ENCODE assay signal across 8 cellular contexts in genomic region chr11:31397239-31397834, GRCh38. TPM values are rescaled to one million over a fixed set of nuclear protein-coding genes. Genes with fewer than 3 reads are reported as not detected.
DNase-seq lines count a peak whose midpoint lies in the region; ATAC-seq and TF ChIP-seq lines count a peak whose summit lies in the region.

No MANE protein-coding gene starts in this region.

- H3K79me2 ChIP-seq in GM23338 (replicated peaks; ENCODE audit: insufficient read depth) (no peaks in the 10 kb centered on the region), osteoblast (ENCODE audit: insufficient read depth, low read length) (no peaks in the 10 kb centered on the region)

- POLR2A ChIA-PET in CD4-positive, alpha-beta memory T cell (lab: Charles Lee; ENCODE audit: partially characterized antibody), result no interaction called here

- no peak overlapping the region for H2AFZ ChIP-seq in GM23338
- H2AFZ ChIP-seq in osteoblast (ENCODE audit: low read length), result no peak overlapping the region

- no peaks in the 10 kb centered on the region for H3K9me2 ChIP-seq in GM23338 (ENCODE audit: insufficient read depth)

- H4K20me1 ChIP-seq in GM23338 (replicated peaks; ENCODE audit: insufficient read depth), result no peaks in the 10 kb centered on the region
- H4K20me1 ChIP-seq in osteoblast (ENCODE audit: insufficient read depth, low read length), result peaks cover 3% of the 10 kb centered on the region

- H3K27me3 Mint-ChIP-seq in CD4-positive, alpha-beta memory T cell, result no peaks in the 10 kb centered on the region
- no peaks in the 10 kb centered on the region for H3K27me3 Mint-ChIP-seq in GM23338 (ENCODE audit: insufficient read depth, low read depth, poor library complexity)

- no peaks in the 10 kb centered on the region for H3K9me3 ChIP-seq in CD4-positive, alpha-beta memory T cell (ENCODE audit: control insufficient read depth in 1 of 2, low read length in 2 of 2)
- H3K9me3 ChIP-seq in osteoblast (ENCODE audit: low read depth, low read length), result no peaks in the 10 kb centered on the region

- no peaks in the 10 kb centered on the region for H3F3A ChIP-seq in GM23338 (replicated peaks; ENCODE audit: low read depth)

- no peak overlapping the region for H3K4me3 Mint-ChIP-seq in CD4-positive, alpha-beta memory T cell
- no peak overlapping the region for H3K4me3 Mint-ChIP-seq in GM23338

- intact Hi-C loops in CD4-positive, alpha-beta memory T cell (cut with micrococcal nuclease), result loop anchor here (1.0 to 5.0 kb wide), 4 partner anchors 157 to 779 kb away; no protein-coding TSS in a partner anchor

- no peaks in the 10 kb centered on the region for H3K27me3 ChIP-seq in CD4-positive, alpha-beta memory T cell (ENCODE audit: insufficient read depth, low read length)
- no peaks in the 10 kb centered on the region for H3K27me3 ChIP-seq in GM23338 (ENCODE audit: insufficient read depth)
- no peaks in the 10 kb centered on the region for H3K27me3 ChIP-seq in osteoblast (ENCODE audit: insufficient read depth, low read length)

- CTCF ChIA-PET in CD4-positive, alpha-beta memory T cell (lab: Charles Lee; ENCODE audit: partially characterized antibody), result interaction anchor here (0.8 to 2.6 kb wide), 4 partner anchors 10 to 779 kb away, joined by 4 to 14 read pairs (median 8); no protein-coding TSS in a partner anchor

- TF ChIP-seq CTCF in GM23338 (conservative IDR thresholded peaks at IDR 0.05; ENCODE audit: low read depth in 2 of 2) (peak in 1 of 2 experiments; percentile 78), osteoblast (IDR thresholded peaks at IDR 0.05; ENCODE audit: extremely low read depth, low read depth, low read length) (peak; percentile 73)

- peak in 4 of 5 donors; percentile 11 to 26 (median 20) for DNase-seq in CD4-positive, alpha-beta memory T cell
- DNase-seq in GM23338 (ENCODE audit: low spot score) (peak; percentile 56), NCI-H345 treated with DMSO at 0.1 percent for 48 hours (lab: John Stamatoyannopoulos, UW; ENCODE audit: unreplicated experiment) (peak; percentile 11), dermis blood vessel endothelial cell (peak; percentile 53), osteoblast (ENCODE audit: insufficient read length, low spot score, missing footprints) (no peak), mesenteric fat pad (ENCODE audit: low spot score) (no peak), hepatic stellate cell (ENCODE audit: low spot score) (no peak)

- H3K27ac ChIP-seq in CD4-positive, alpha-beta memory T cell (ENCODE audit: low read depth, low read length), result no peak overlapping the region
- H3K27ac ChIP-seq in GM23338 (ENCODE audit: low read depth) (no peak overlapping the region), osteoblast (ENCODE audit: low read depth, low read length) (no peak overlapping the region)

- peaks cover 0 to 14% (median 4%) of the 10 kb centered on the region in 4 donors for H3K4me1 Mint-ChIP-seq in CD4-positive, alpha-beta memory T cell
- peaks cover 3% of the 10 kb centered on the region; the same call in 1 of the 3 replicates for H3K4me1 Mint-ChIP-seq in GM23338

- H3K36me3 ChIP-seq in CD4-positive, alpha-beta memory T cell (ENCODE audit: insufficient read depth, low read length), result no peaks in the 10 kb centered on the region
- 0 out of 2 replicates have a peak, but pooled peaks cover 5% of the 10 kb centered on the region for H3K36me3 ChIP-seq in GM23338 (ENCODE audit: insufficient read depth)
- no peaks in the 10 kb centered on the region for H3K36me3 ChIP-seq in osteoblast (ENCODE audit: insufficient read depth, low read length)

- ATAC-seq in GM23338 (no peak), GM19324 (IDR thresholded peaks at IDR 0.05; ENCODE audit: low FRiP score, unreplicated experiment) (no peak)

- H3K4me2 ChIP-seq in GM23338, result no peak overlapping the region
- H3K4me2 ChIP-seq in osteoblast (ENCODE audit: insufficient read depth, low read length), result no peak overlapping the region

- peaks cover 20 to 27% of the 10 kb centered on the region in 2 donors for H3K36me3 Mint-ChIP-seq in CD4-positive, alpha-beta memory T cell
- peaks cover 27% of the 10 kb centered on the region for H3K36me3 Mint-ChIP-seq in GM23338 (ENCODE audit: low read depth)

- no peaks in the 10 kb centered on the region for H3K4me1 ChIP-seq in CD4-positive, alpha-beta memory T cell (ENCODE audit: insufficient read depth, low read length)
- H3K4me1 ChIP-seq in GM23338 (ENCODE audit: insufficient read depth) (no peaks in the 10 kb centered on the region), osteoblast (ENCODE audit: insufficient read depth, low read length) (no peaks in the 10 kb centered on the region)

- no peak overlapping the region for H3K4me3 ChIP-seq in CD4-positive, alpha-beta memory T cell (ENCODE audit: low read length in 2 of 2)
- H3K4me3 ChIP-seq in GM23338, result no peak overlapping the region
- no peak overlapping the region for H3K4me3 ChIP-seq in osteoblast (ENCODE audit: insufficient read depth, low read length)

- peaks cover 0 to 6% (median 0%) of the 10 kb centered on the region in 8 donors for H3K9me3 Mint-ChIP-seq in CD4-positive, alpha-beta memory T cell
- H3K9me3 Mint-ChIP-seq in GM23338, result 0 out of 3 replicates have a peak, but pooled peaks cover 4% of the 10 kb centered on the region

- no peak overlapping the region for H3K27ac Mint-ChIP-seq in CD4-positive, alpha-beta memory T cell
- H3K27ac Mint-ChIP-seq in GM23338, result no peak overlapping the region

TF ChIP-seq in GM23338, 12 proteins besides CTCF, POLR2A, EP300 and RAD21:
- TF ChIP-seq CREB1 (CRISPR knock-in tag; IDR thresholded peaks at IDR 0.05; ENCODE audit: low read depth), result no peak

RNA-seq across cellular contexts. Expression of gene DNAJC24, which starts 27.7 kb away (rescaled TPM):
- total RNA-seq in CD4-positive, alpha-beta memory T cell, result 10 to 100 TPM; 24.8 to 27.1 TPM
- polyA plus RNA-seq in CD4-positive, alpha-beta memory T cell, result 10 to 100 TPM; 11.5 to 15.9 TPM
- total RNA-seq in GM23338 (2014; rRNA removed; shearing (Covaris generic)), result 21.3 and 21.5 TPM in 2 replicates
- polyA plus RNA-seq in GM23338 (2016; fragmentation: Nextera tagmentation; extraction: Ambion mirVana), result 20.3 and 24.9 TPM in 2 replicates
- total RNA-seq in dermis blood vessel endothelial cell (8.2 and 14.8 TPM in 2 replicates), osteoblast (23.9 and 31.8 TPM in 2 replicates), mesenteric fat pad (16.2 TPM)

RNA-seq across cellular contexts. Expression of gene DCDC1, which starts 27.8 kb away (rescaled TPM):
- under 1 TPM; 0.17 to 0.29 TPM for total RNA-seq in CD4-positive, alpha-beta memory T cell
- under 1 TPM in 1 of 2 donors, not detected in 1; 0.14 TPM for polyA plus RNA-seq in CD4-positive, alpha-beta memory T cell
- 0.27 and 0.56 TPM in 2 replicates for total RNA-seq in GM23338 (2014; rRNA removed; shearing (Covaris generic))
- 0.21 and 0.58 TPM in 2 replicates for polyA plus RNA-seq in GM23338 (2016; fragmentation: Nextera tagmentation; extraction: Ambion mirVana)
- 0.05 and 0.17 TPM in 2 replicates for total RNA-seq in dermis blood vessel endothelial cell
- total RNA-seq in osteoblast, result 1.1 and 2.4 TPM in 2 replicates
- total RNA-seq in mesenteric fat pad, result not detected

Comparison
In these comparisons a context has a peak if more than half of its experiments do, and no peak if none do; other contexts are left out.
1. DNase-seq: peak in CD4-positive, alpha-beta memory T cell (4 of 5), GM23338 (single experiment), NCI-H345 treated with DMSO at 0.1 percent for 48 hours (single experiment) and dermis blood vessel endothelial cell (single experiment); none in osteoblast (single experiment), mesenteric fat pad (single experiment) and hepatic stellate cell (single experiment).